ENCODE assay signal across 11 cellular contexts in genomic region chr4:134027931-134028330, GRCh38.
DNase-seq lines count a peak whose midpoint lies in the region; ATAC-seq and TF ChIP-seq lines count a peak whose summit lies in the region.
"Had no signal": no experiment of that assay in that cellular context is flagged by ENCODE, and none has a peak within 500 bp of the region (broad histone marks: within the 10 kb centered on the region; RNA-seq: fewer than 3 reads in every experiment).

No MANE protein-coding gene starts in this region.

- 55% methylated on average over 1 of the region's 1 CpG for WGBS in prostate gland

- H3K36me3 Mint-ChIP-seq in activated naive CD8-positive, alpha-beta T cell treated with anti-CD3 and anti-CD28 coated beads for 36 hours: no peaks in the 10 kb centered on the region
- H3K36me3 Mint-ChIP-seq: activated naive CD8-positive, alpha-beta T cell treated with anti-CD3 and anti-CD28 coated beads, Interleukin-2, amount 10 ng/mL, durations not matched to agents 7 days and 5 days had no signal

- TF ChIP-seq POLR2A in prostate gland (IDR thresholded peaks at IDR 0.05): no peak

- no peak for TF ChIP-seq CTCF in choroid plexus epithelial cell (conservative IDR thresholded peaks at IDR 0.05; ENCODE audit: low read depth, low read length)
- TF ChIP-seq CTCF in prostate gland (IDR thresholded peaks at IDR 0.05): no peak

- H3K4me3 Mint-ChIP-seq in activated naive CD8-positive, alpha-beta T cell treated with anti-CD3 and anti-CD28 coated beads for 36 hours: no peak overlapping the region
- H3K4me3 Mint-ChIP-seq: activated naive CD8-positive, alpha-beta T cell treated with anti-CD3 and anti-CD28 coated beads, Interleukin-2, amount 10 ng/mL, durations not matched to agents 7 days and 5 days had no signal

- intact Hi-C loops in prostate gland (cut with DNase I): no loop called here

- no peaks in the 10 kb centered on the region for H3K36me3 ChIP-seq in prostate gland
- H3K36me3 ChIP-seq: left ventricle myocardium inferior had no signal

- ATAC-seq in GM18868 (IDR thresholded peaks at IDR 0.05; ENCODE audit: unreplicated experiment) (peak; percentile 75), HG03342 (IDR thresholded peaks at IDR 0.05; ENCODE audit: unreplicated experiment) (no peak)

- H3K4me1 Mint-ChIP-seq in activated naive CD8-positive, alpha-beta T cell treated with anti-CD3 and anti-CD28 coated beads for 36 hours: no peaks in the 10 kb centered on the region
- H3K4me1 Mint-ChIP-seq: activated naive CD8-positive, alpha-beta T cell treated with anti-CD3 and anti-CD28 coated beads, Interleukin-2, amount 10 ng/mL, durations not matched to agents 7 days and 5 days had no signal

- H3K4me1 ChIP-seq in prostate gland (replicated peaks): no peaks in the 10 kb centered on the region
- H3K4me1 ChIP-seq: left ventricle myocardium inferior, testis had no signal

- H3K9me3 ChIP-seq in prostate gland: no peaks in the 10 kb centered on the region
- H3K9me3 ChIP-seq: testis had no signal

- no peak overlapping the region for H3K27ac ChIP-seq in prostate gland
- H3K27ac ChIP-seq: left ventricle myocardium inferior, testis had no signal

- H3K4me3 ChIP-seq in choroid plexus epithelial cell (ENCODE audit: low read depth, low read length): no peak overlapping the region
- H3K4me3 ChIP-seq in prostate gland: no peak overlapping the region
- H3K4me3 ChIP-seq: left ventricle myocardium inferior, testis had no signal

- H3K9me3 Mint-ChIP-seq in activated naive CD8-positive, alpha-beta T cell treated with anti-CD3 and anti-CD28 coated beads for 36 hours: peaks cover 2% of the 10 kb centered on the region
- H3K9me3 Mint-ChIP-seq: activated naive CD8-positive, alpha-beta T cell treated with anti-CD3 and anti-CD28 coated beads, Interleukin-2, amount 10 ng/mL, durations not matched to agents 7 days and 5 days had no signal

- no peak overlapping the region for H3K27ac Mint-ChIP-seq in activated naive CD8-positive, alpha-beta T cell treated with anti-CD3 and anti-CD28 coated beads for 36 hours
- H3K27ac Mint-ChIP-seq: activated naive CD8-positive, alpha-beta T cell treated with anti-CD3 and anti-CD28 coated beads, Interleukin-2, amount 10 ng/mL, durations not matched to agents 7 days and 5 days had no signal

- H3K27me3 Mint-ChIP-seq in activated naive CD8-positive, alpha-beta T cell treated with anti-CD3 and anti-CD28 coated beads for 36 hours: no peaks in the 10 kb centered on the region
- H3K27me3 Mint-ChIP-seq: activated naive CD8-positive, alpha-beta T cell treated with anti-CD3 and anti-CD28 coated beads, Interleukin-2, amount 10 ng/mL, durations not matched to agents 7 days and 5 days had no signal

- peak; percentile 90 for DNase-seq in NCI-H226
- peak; percentile 96 for DNase-seq in choroid plexus epithelial cell (ENCODE audit: low read depth)
- DNase-seq in prostate gland (ENCODE audit: low spot score): peak; percentile 4
- no peak for DNase-seq in activated naive CD8-positive, alpha-beta T cell treated with anti-CD3 and anti-CD28 coated beads for 36 hours
- no peak for DNase-seq in occipital lobe (lab: John Stamatoyannopoulos, UW)
- DNase-seq: activated naive CD8-positive, alpha-beta T cell treated with anti-CD3 and anti-CD28 coated beads, Interleukin-2, amount 10 ng/mL, durations not matched to agents 7 days and 5 days; left ventricle myocardium inferior; NCI-H2227 treated with DMSO at 0.1 percent for 48 hours; testis had no signal

- H3K27me3 ChIP-seq in prostate gland (replicated peaks; ENCODE audit: insufficient read depth): no peaks in the 10 kb centered on the region
- H3K27me3 ChIP-seq: testis had no signal

Comparison
In these comparisons a context has a peak if more than half of its experiments do, and no peak if none do; other contexts are left out.
1. DNase-seq: peak in NCI-H226 (single experiment), choroid plexus epithelial cell (single experiment) and prostate gland (single experiment); none in activated naive CD8-positive, alpha-beta T cell treated with anti-CD3 and anti-CD28 coated beads for 36 hours (single experiment) and occipital lobe (single experiment).